Comparison of ENCODE assay signal across 7 cellular contexts in the genomic region with DNA sequence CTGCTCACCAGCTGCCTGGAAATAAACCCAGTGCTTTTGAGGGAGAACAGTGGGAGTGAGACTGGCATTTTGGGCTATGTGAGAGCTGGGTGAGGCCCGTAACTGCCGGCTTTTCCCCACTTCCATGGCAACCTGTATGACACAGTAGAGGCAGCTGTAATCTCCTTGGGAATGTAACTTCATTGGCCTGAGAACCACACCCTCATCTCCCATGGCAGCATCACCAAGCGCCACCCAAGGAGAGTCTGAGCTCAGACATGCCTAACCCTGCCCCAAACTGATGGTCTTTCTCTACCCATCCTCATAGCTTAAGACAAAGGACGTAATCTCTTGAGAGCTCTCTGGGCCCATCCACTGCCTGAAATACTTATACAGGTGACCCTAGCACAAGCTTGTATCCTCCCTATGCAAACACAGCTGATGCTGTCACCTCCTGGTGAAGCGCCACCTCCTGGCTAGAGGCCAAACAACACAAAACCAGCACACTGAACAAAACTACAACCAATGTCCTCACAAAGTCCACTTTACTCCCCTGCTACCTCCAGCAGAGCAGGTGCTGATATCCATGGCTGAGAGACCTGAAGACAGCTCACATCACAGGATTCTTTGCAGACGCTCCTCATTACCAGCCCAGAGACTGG.
DNase-seq lines count a peak whose midpoint lies in the region; ATAC-seq and TF ChIP-seq lines count a peak whose summit lies in the region.

No MANE protein-coding gene starts in this region.

- H3K23ac ChIP-seq in mesenchymal stem cell (ENCODE audit: low read length in 2 of 2), result no peak overlapping the region

- H3K4me1 ChIP-seq in Karpas-422 (ENCODE audit: low read length) (no peaks in the 10 kb centered on the region), mesenchymal stem cell (ENCODE audit: control insufficient read depth, insufficient read depth, low read depth, low read length) (no peaks in the 10 kb centered on the region)

- H2BK12ac ChIP-seq in mesenchymal stem cell (ENCODE audit: low read length in 2 of 2), result no peak overlapping the region

- H2AFZ ChIP-seq in Karpas-422 (ENCODE audit: low read length) (no peak overlapping the region), mesenchymal stem cell (ENCODE audit: low read depth, low read length) (no peak overlapping the region)

- H2BK15ac ChIP-seq in mesenchymal stem cell (ENCODE audit: low read depth, poor library complexity, severe bottlenecking), result no peak overlapping the region

- peaks cover 8% of the 10 kb centered on the region for H3K9me3 ChIP-seq in Karpas-422 (ENCODE audit: low read length)
- peaks cover 12% of the 10 kb centered on the region for H3K9me3 ChIP-seq in mesenchymal stem cell (ENCODE audit: control insufficient read depth, low read length)

- no peaks in the 10 kb centered on the region for H3K36me3 ChIP-seq in Karpas-422 (ENCODE audit: insufficient read depth, low read length)
- H3K36me3 ChIP-seq in mesenchymal stem cell (ENCODE audit: control insufficient read depth in 1 of 2, insufficient read depth in 2 of 2, low read depth in 1 of 2, low read length in 2 of 2), result no peaks in the 10 kb centered on the region

- H3K4me3 ChIP-seq in GM12875 (ENCODE audit: low read depth, low read length) (no peak overlapping the region), Karpas-422 (ENCODE audit: low read length) (no peak overlapping the region), mesenchymal stem cell (ENCODE audit: insufficient read depth in 1 of 2, low read depth in 1 of 2, low read length in 2 of 2) (no peak overlapping the region)

- no peak overlapping the region for H2AK5ac ChIP-seq in mesenchymal stem cell (ENCODE audit: low read length, severe bottlenecking)

- H3K14ac ChIP-seq in mesenchymal stem cell (ENCODE audit: low read length in 2 of 2), result no peak overlapping the region

- H4K8ac ChIP-seq in mesenchymal stem cell (ENCODE audit: low read length), result no peak overlapping the region

- no peak overlapping the region for H3K27ac ChIP-seq in Karpas-422 (ENCODE audit: low read length)
- no peak overlapping the region for H3K27ac ChIP-seq in mesenchymal stem cell (ENCODE audit: low read length, poor library complexity, severe bottlenecking)

- H3K9ac ChIP-seq in Karpas-422 (ENCODE audit: low read length), result no peak overlapping the region
- no peak overlapping the region for H3K9ac ChIP-seq in mesenchymal stem cell (ENCODE audit: low read length)

- no peak overlapping the region for H3K18ac ChIP-seq in mesenchymal stem cell (ENCODE audit: low read depth in 1 of 2, low read length in 2 of 2)

- H3K4ac ChIP-seq in mesenchymal stem cell (ENCODE audit: low read depth in 1 of 2, low read length in 2 of 2), result no peak overlapping the region

- peak; percentile 56 for DNase-seq in Karpas-422
- DNase-seq in UCSD-AML1 (lab: John Stamatoyannopoulos, UW; ENCODE audit: unreplicated experiment), result peak; percentile 12
- DNase-seq in mesenchymal stem cell, result peak; percentile 6
- no peak for DNase-seq in DMS79 treated with DMSO at 0.1 percent for 48 hours (lab: John Stamatoyannopoulos, UW)
- no peak for DNase-seq in NOMO-1 treated with DMSO at 0.1 percent for 48 hours (lab: John Stamatoyannopoulos, UW; ENCODE audit: unreplicated experiment)

- WGBS in mesenchymal stem cell, result 80% methylated on average over 6 of the region's 6 CpGs

- H2BK120ac ChIP-seq in mesenchymal stem cell (ENCODE audit: low read depth, low read length), result no peak overlapping the region

- H4K20me1 ChIP-seq in Karpas-422 (ENCODE audit: insufficient read depth, low read depth, low read length), result no peaks in the 10 kb centered on the region

- no peaks in the 10 kb centered on the region for H3K9me2 ChIP-seq in Karpas-422 (replicated peaks; ENCODE audit: insufficient read depth, low read length)

- H3K4me2 ChIP-seq in Karpas-422 (ENCODE audit: low read depth, low read length, poor library complexity, severe bottlenecking) (no peak overlapping the region), mesenchymal stem cell (ENCODE audit: low read length, poor library complexity, severe bottlenecking) (no peak overlapping the region)

- TF ChIP-seq CTCF in GM12875 (IDR thresholded peaks at IDR 0.05; ENCODE audit: borderline replicate concordance, insufficient read depth, low read depth, low read length), result peak; percentile 55

- H3K79me2 ChIP-seq in Karpas-422 (ENCODE audit: low read length), result no peaks in the 10 kb centered on the region

- no peaks in the 10 kb centered on the region for H3K27me3 ChIP-seq in Karpas-422 (ENCODE audit: low read length)
- no peaks in the 10 kb centered on the region for H3K27me3 ChIP-seq in mesenchymal stem cell (ENCODE audit: control insufficient read depth in 1 of 2, insufficient read depth in 1 of 2, low read length in 2 of 2)

- H3K79me1 ChIP-seq in mesenchymal stem cell (replicated peaks; ENCODE audit: low read length, poor library complexity, severe bottlenecking), result no peaks in the 10 kb centered on the region

- ATAC-seq in HG03097 (IDR thresholded peaks at IDR 0.05; ENCODE audit: low FRiP score, unreplicated experiment), result no peak

- no peak overlapping the region for H4K91ac ChIP-seq in mesenchymal stem cell (ENCODE audit: low read length)

- no peak overlapping the region for H2BK5ac ChIP-seq in mesenchymal stem cell (ENCODE audit: low read depth, low read length, poor library complexity, severe bottlenecking)

Comparison
In these comparisons a context has a peak if more than half of its experiments do, and no peak if none do; other contexts are left out.
1. DNase-seq: peak in Karpas-422 (single experiment), UCSD-AML1 (single experiment) and mesenchymal stem cell (single experiment); none in DMS79 treated with DMSO at 0.1 percent for 48 hours (single experiment) and NOMO-1 treated with DMSO at 0.1 percent for 48 hours (single experiment).